ENCODE assay signal across 11 cellular contexts in the genomic region with DNA sequence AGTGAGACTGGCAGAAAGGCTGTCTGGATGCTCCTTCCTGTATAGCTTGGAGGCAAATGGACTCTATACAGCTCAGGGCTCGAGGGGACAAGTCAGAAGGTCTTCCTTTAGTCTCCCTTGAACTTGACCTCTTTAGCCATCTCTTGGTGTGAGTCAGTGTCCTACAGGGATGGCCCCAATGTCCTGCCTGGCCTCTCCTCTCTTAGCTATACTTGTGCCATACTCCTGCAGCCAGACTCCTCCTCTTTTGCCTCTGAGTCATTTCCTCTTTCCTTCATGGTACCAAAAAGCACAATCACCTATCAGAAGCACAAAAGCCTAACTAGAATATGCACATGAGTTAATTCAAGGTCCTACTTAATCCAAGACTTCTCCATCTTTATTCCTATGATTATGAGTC.
DNase-seq lines count a peak whose midpoint lies in the region; ATAC-seq and TF ChIP-seq lines count a peak whose summit lies in the region.
"Had no signal": no experiment of that assay in that cellular context is flagged by ENCODE, and none has a peak within 500 bp of the region (broad histone marks: within the 10 kb centered on the region; RNA-seq: fewer than 3 reads in every experiment).

No MANE protein-coding gene starts in this region.

- POLR2A ChIA-PET in MCF 10A (lab: Yijun Ruan, JAX) = interaction anchor here (0.7 to 1.0 kb wide), 2 partner anchors 26 to 34 kb away, joined by 3 to 5 read pairs; no protein-coding TSS in a partner anchor

- H3K36me3 ChIP-seq in breast epithelium (no peaks in the 10 kb centered on the region), OCI-LY3 (replicated peaks; ENCODE audit: low read depth, low read length) (peaks cover 5% of the 10 kb centered on the region)

- CTCF ChIA-PET in MCF 10A (lab: Yijun Ruan, JAX) = interaction anchor here (0.5 to 3.0 kb wide), 4 partner anchors 31 to 187 kb away, joined by 3 to 27 read pairs (median 4); no protein-coding TSS in a partner anchor

- H4K20me1 ChIP-seq in OCI-LY3 (ENCODE audit: insufficient read depth, low read length) = no peaks in the 10 kb centered on the region

- DNase-seq in MCF 10A (ENCODE audit: unreplicated experiment) (peak; percentile 57), breast epithelium (ENCODE audit: low spot score in 2 of 2) (no peak), dermis blood vessel endothelial cell (peak; percentile 38), CD14-positive monocyte (ENCODE audit: low spot score) (no peak), 8988T (no peak)
- DNase-seq: CD8-positive, alpha-beta memory T cell; NCI-H187 had no signal

- H3K9me3 Mint-ChIP-seq in MCF 10A (ENCODE audit: unreplicated experiment) (no peaks in the 10 kb centered on the region), CD14-positive monocyte (peaks cover 0 to 3% (median 0%) of the 10 kb centered on the region in 7 donors)
- H3K9me3 Mint-ChIP-seq: CD8-positive, alpha-beta memory T cell had no signal

- H3K4me2 ChIP-seq in OCI-LY3 (ENCODE audit: low read length) = peak overlapping the region; percentile 89

- no peak overlapping the region for H3K4me3 Mint-ChIP-seq in MCF 10A (ENCODE audit: unreplicated experiment)
- H3K4me3 Mint-ChIP-seq in CD14-positive monocyte = no peak overlapping the region
- H3K4me3 Mint-ChIP-seq: CD8-positive, alpha-beta memory T cell had no signal

- BruUV-seq in MCF 10A (replicated peaks; lab: Mats Ljungman, UMichigan) = no TSS peak

- H3K27ac ChIP-seq in breast epithelium (no peak overlapping the region), OCI-LY3 (ENCODE audit: low read length) (peak overlapping the region; percentile 100)
- H3K27ac ChIP-seq: RWPE1 had no signal

- H3K4me3 ChIP-seq in breast epithelium = no peak overlapping the region
- H3K4me3 ChIP-seq in OCI-LY3 (ENCODE audit: low read length) = peak overlapping the region; percentile 64; the same call in 1 of the 2 replicates

- H3K27me3 Mint-ChIP-seq in MCF 10A (ENCODE audit: insufficient read depth, unreplicated experiment) = no peaks in the 10 kb centered on the region
- peaks cover 0 to 3% (median 2%) of the 10 kb centered on the region in 3 donors for H3K27me3 Mint-ChIP-seq in CD14-positive monocyte (ENCODE audit: low read depth in 3 of 3)
- H3K27me3 Mint-ChIP-seq: CD8-positive, alpha-beta memory T cell had no signal

- no peak for TF ChIP-seq POLR2A in breast epithelium (IDR thresholded peaks at IDR 0.05)

- no peak for ATAC-seq in GM21390 (IDR thresholded peaks at IDR 0.05; ENCODE audit: unreplicated experiment)
- no peak for ATAC-seq in HG03432 (IDR thresholded peaks at IDR 0.05; ENCODE audit: unreplicated experiment)

- no peak overlapping the region for H2AFZ ChIP-seq in OCI-LY3 (ENCODE audit: low read depth, low read length)

- intact Hi-C loops in MCF 10A (cut with micrococcal nuclease) (loop anchor here (2.0 to 5.0 kb wide), 2 partner anchors 183 to 445 kb away; no protein-coding TSS in a partner anchor), breast epithelium (cut with DNase I; ENCODE audit: low total_unique reads) (no loop called here), CD14-positive monocyte (cut with micrococcal nuclease) (no loop called here)

- H3K27me3 ChIP-seq in breast epithelium (no peaks in the 10 kb centered on the region), OCI-LY3 (ENCODE audit: low read depth, low read length) (no peaks in the 10 kb centered on the region)

- no peak overlapping the region for H3K27ac Mint-ChIP-seq in MCF 10A (ENCODE audit: low read depth, unreplicated experiment)
- peak overlapping the region in 1 of 7 donors; percentile 42 for H3K27ac Mint-ChIP-seq in CD14-positive monocyte

- H3K9me3 ChIP-seq in breast epithelium (no peaks in the 10 kb centered on the region), OCI-LY3 (ENCODE audit: insufficient read depth, low read length) (no peaks in the 10 kb centered on the region)

- H3K9ac ChIP-seq in OCI-LY3 (ENCODE audit: low read length) = peak overlapping the region; percentile 77

- H3K4me1 ChIP-seq in breast epithelium = no peaks in the 10 kb centered on the region
- H3K4me1 ChIP-seq in OCI-LY3 (ENCODE audit: low read length) = peaks cover 44% of the 10 kb centered on the region

- H3K36me3 Mint-ChIP-seq in MCF 10A (ENCODE audit: insufficient read depth, unreplicated experiment) (no peaks in the 10 kb centered on the region), CD14-positive monocyte (peaks cover 0 to 17% of the 10 kb centered on the region in 2 donors)

- H3K79me2 ChIP-seq in OCI-LY3 (ENCODE audit: low read length) = no peaks in the 10 kb centered on the region

- peaks cover 41% of the 10 kb centered on the region for H3K4me1 Mint-ChIP-seq in MCF 10A (ENCODE audit: insufficient read depth, unreplicated experiment)
- peaks cover 25% of the 10 kb centered on the region for H3K4me1 Mint-ChIP-seq in CD14-positive monocyte

- no peak for TF ChIP-seq CTCF in MCF 10A (IDR thresholded peaks at IDR 0.05; ENCODE audit: unreplicated experiment)
- no peak for TF ChIP-seq CTCF in breast epithelium (IDR thresholded peaks at IDR 0.05)
- TF ChIP-seq CTCF in OCI-LY3 (IDR thresholded peaks at IDR 0.05; ENCODE audit: low read depth, low read length) = no peak
- TF ChIP-seq CTCF in CD14-positive monocyte (IDR thresholded peaks at IDR 0.05) = no peak

Comparison
In these comparisons a context has a peak if more than half of its experiments do, and no peak if none do; other contexts are left out.
1. DNase-seq: peak in MCF 10A (single experiment) and dermis blood vessel endothelial cell (single experiment); none in breast epithelium (0 of 2), CD14-positive monocyte (single experiment) and 8988T (single experiment).